Comparison of ENCODE assay signal across 30 cellular contexts in the genomic region with DNA sequence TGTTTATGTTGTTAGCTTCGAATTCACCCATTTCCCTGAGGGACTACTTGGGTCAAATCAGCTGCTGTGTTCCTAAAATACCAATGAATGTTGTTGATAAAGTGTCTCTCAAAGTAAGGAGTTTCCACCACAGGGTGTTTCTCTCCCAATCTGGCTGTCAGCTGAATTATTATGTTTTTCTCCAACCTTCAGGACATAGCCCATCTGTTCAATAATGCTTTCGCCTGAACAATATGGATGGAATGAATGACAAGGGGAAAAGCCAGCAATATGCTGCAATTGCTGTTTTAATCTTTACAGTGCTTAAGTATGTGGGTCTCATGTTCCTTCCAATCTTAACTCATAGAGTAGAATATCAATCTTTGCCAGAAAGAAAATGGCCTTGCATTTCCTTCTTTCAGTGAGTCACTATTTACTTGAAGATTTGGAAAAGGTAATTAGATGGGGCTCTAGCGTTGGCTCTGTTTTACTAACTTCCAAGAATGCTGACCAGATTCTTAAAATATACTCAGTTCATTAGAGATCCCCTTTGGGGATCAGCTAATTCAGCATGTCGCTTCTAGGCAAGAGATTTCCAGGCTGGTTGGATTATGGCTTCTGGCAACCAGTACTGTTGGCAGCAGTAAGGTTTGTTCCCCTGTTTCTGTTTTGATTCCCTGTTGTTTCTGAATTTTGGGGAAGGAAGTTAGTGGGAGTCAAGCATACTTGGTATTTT.
DNase-seq lines count a peak whose midpoint lies in the region; ATAC-seq and TF ChIP-seq lines count a peak whose summit lies in the region.
"Had no signal": no experiment of that assay in that cellular context is flagged by ENCODE, and none has a peak within 500 bp of the region (broad histone marks: within the 10 kb centered on the region; RNA-seq: fewer than 3 reads in every experiment).

No MANE protein-coding gene starts in this region.

- no peak for ATAC-seq in HG03565 (IDR thresholded peaks at IDR 0.05; ENCODE audit: unreplicated experiment)
- no peak for ATAC-seq in activated CD4-positive, CD25-positive, alpha-beta regulatory T cell treated with anti-CD3 and anti-CD28 coated beads, Interleukin-2, amount 50 U/mL, for 24 hours
- ATAC-seq: effector memory CD8-positive, alpha-beta T cell; stimulated activated memory B cell treated with anti-CD40 and anti-IgM and Interleukin-4, amounts not matched to agents 10 μg/mL and 1 μg/mL and 100 μg/mL, for 72 hours had no signal

- H3K27me3 ChIP-seq in adipocyte (replicated peaks; ENCODE audit: control insufficient read depth, insufficient read depth, low read length) = no peaks in the 10 kb centered on the region
- H3K27me3 ChIP-seq in mammary epithelial cell (ENCODE audit: insufficient read depth, low read length) = no peaks in the 10 kb centered on the region
- H3K27me3 ChIP-seq: cardiac muscle cell, Peyer's patch had no signal

- CTCF ChIA-PET in mammary epithelial cell (lab: Charles Lee; ENCODE audit: low non-redundant PET) = interaction anchor here (0.6 kb wide), 1 partner anchor 87 kb away, joined by 3 read pairs; no protein-coding TSS in a partner anchor

- TF ChIP-seq CTCF in glutamatergic neuron (IDR thresholded peaks at IDR 0.05; ENCODE audit: partially characterized antibody, unreplicated experiment) = no peak
- no peak for TF ChIP-seq CTCF in mammary epithelial cell (conservative IDR thresholded peaks at IDR 0.05 in 1 of 2, IDR thresholded peaks at IDR 0.05 in 1 of 2; ENCODE audit: extremely low read depth in 1 of 2, insufficient read depth in 1 of 2, low read depth in 1 of 2, low read length in 2 of 2)

- H3K27me3 Mint-ChIP-seq in glutamatergic neuron (ENCODE audit: unreplicated experiment) = peaks cover 2% of the 10 kb centered on the region
- H3K27me3 Mint-ChIP-seq: effector memory CD8-positive, alpha-beta T cell; naive B cell; stimulated activated memory B cell treated with anti-CD40 and anti-IgM and Interleukin-4, amounts not matched to agents 10 μg/mL and 1 μg/mL and 100 μg/mL, for 72 hours had no signal

- H3K9me3 ChIP-seq in adipocyte (ENCODE audit: control insufficient read depth, low read length) = no peaks in the 10 kb centered on the region
- no peaks in the 10 kb centered on the region for H3K9me3 ChIP-seq in mammary epithelial cell (replicated peaks; ENCODE audit: insufficient read depth, low read length)
- H3K9me3 ChIP-seq: Caco-2, Peyer's patch had no signal

- no peaks in the 10 kb centered on the region for H4K20me1 ChIP-seq in mammary epithelial cell (ENCODE audit: insufficient read depth, low read length)

- no peaks in the 10 kb centered on the region for H3K36me3 Mint-ChIP-seq in glutamatergic neuron (ENCODE audit: unreplicated experiment)
- H3K36me3 Mint-ChIP-seq: activated naive CD8-positive, alpha-beta T cell; naive B cell; stimulated activated memory B cell treated with anti-CD40 and anti-IgM and Interleukin-4, amounts not matched to agents 10 μg/mL and 1 μg/mL and 100 μg/mL, for 72 hours had no signal

- H3K4me1 ChIP-seq in adipocyte (ENCODE audit: control insufficient read depth, insufficient read depth, low read length) = peaks cover 30% of the 10 kb centered on the region
- H3K4me1 ChIP-seq in mammary epithelial cell (ENCODE audit: insufficient read depth, low read length) = no peaks in the 10 kb centered on the region
- H3K4me1 ChIP-seq: Caco-2, Peyer's patch had no signal

- no peaks in the 10 kb centered on the region for H3K36me3 ChIP-seq in adipocyte (ENCODE audit: control insufficient read depth, insufficient read depth, low read length, severe bottlenecking)
- no peaks in the 10 kb centered on the region for H3K36me3 ChIP-seq in mammary epithelial cell (ENCODE audit: insufficient read depth, low read length)
- H3K36me3 ChIP-seq: cardiac muscle cell, Peyer's patch had no signal

- H2AFZ ChIP-seq in mammary epithelial cell (ENCODE audit: low read depth, low read length) = no peak overlapping the region

- H3K4me3 ChIP-seq in adipocyte (ENCODE audit: low read length) (no peak overlapping the region), mammary epithelial cell (replicated peaks in 1 of 3; ENCODE audit: insufficient read depth in 1 of 3, low read depth in 2 of 3, low read length in 3 of 3) (no peak overlapping the region)
- H3K4me3 ChIP-seq: cardiac muscle cell, Peyer's patch had no signal

- peak overlapping the region; percentile 22 for H3K4me3 Mint-ChIP-seq in glutamatergic neuron (ENCODE audit: unreplicated experiment)
- H3K4me3 Mint-ChIP-seq: activated naive CD8-positive, alpha-beta T cell; effector memory CD8-positive, alpha-beta T cell; naive B cell; stimulated activated memory B cell treated with anti-CD40 and anti-IgM and Interleukin-4, amounts not matched to agents 10 μg/mL and 1 μg/mL and 100 μg/mL, for 72 hours; T-helper 2 cell treated with Interferon-gamma antibody and Interleukin-4, amounts not matched to agents 5 μg/mL and 100 μg/mL, for 36 hours had no signal

- intact Hi-C loops in mammary epithelial cell (cut with micrococcal nuclease) = no loop called here

- peaks cover 36% of the 10 kb centered on the region for H3K4me1 Mint-ChIP-seq in glutamatergic neuron (ENCODE audit: low read depth, unreplicated experiment)

- dilution Hi-C loops in mammary epithelial cell (cut with HindIII; ENCODE audit: low sequenced_read_pairs) = no loop called here

- H3K27ac Mint-ChIP-seq in glutamatergic neuron (ENCODE audit: unreplicated experiment) = peak overlapping the region; percentile 36
- H3K27ac Mint-ChIP-seq: activated naive CD8-positive, alpha-beta T cell; effector memory CD8-positive, alpha-beta T cell; naive B cell; progenitor cell of endocrine pancreas; stimulated activated memory B cell treated with anti-CD40 and anti-IgM and Interleukin-4, amounts not matched to agents 10 μg/mL and 1 μg/mL and 100 μg/mL, for 72 hours; T-helper 2 cell treated with Interferon-gamma antibody and Interleukin-4, amounts not matched to agents 5 μg/mL and 100 μg/mL, for 36 hours had no signal

- H3K9ac ChIP-seq in adipocyte (ENCODE audit: low read length) (no peak overlapping the region), mammary epithelial cell (ENCODE audit: insufficient read depth, low read length) (no peak overlapping the region)

- H3K4me2 ChIP-seq in mammary epithelial cell (ENCODE audit: insufficient read depth, low read depth, low read length) = no peak overlapping the region

- no TSS peak for BruUV-seq in mammary epithelial cell (replicated peaks; lab: Mats Ljungman, UMichigan)

- 85% methylated on average over 4 of the region's 4 CpGs for WGBS in mammary epithelial cell (ENCODE audit: low coverage, missing lambda C conversion rate)

- in situ Hi-C loops in mammary epithelial cell (cut with MboI; ENCODE audit: low sequenced_read_pairs in 2 of 2) = no loop called here

- DNase-seq in NCI-H2171 treated with DMSO at 0.1 percent for 48 hours (lab: John Stamatoyannopoulos, UW) (peak; percentile 71), NCI-H2171 (lab: John Stamatoyannopoulos, UW) (no peak), adipocyte (ENCODE audit: low read depth) (peak; percentile 32), glutamatergic neuron (no peak), NCI-H2029 treated with DMSO at 0.1 percent for 48 hours (lab: John Stamatoyannopoulos, UW) (no peak), mammary epithelial cell (no peak)
- DNase-seq: activated effector memory CD4-positive, alpha-beta T cell treated with anti-CD3 and anti-CD28 coated beads, Interleukin-2, amount 50 U/mL, for 16 hours; activated T-cell treated with anti-CD3 and anti-CD28 coated beads for 4 hours; anterior cingulate cortex; Caco-2; cortex of kidney; DMS79 treated with DMSO at 0.1 percent for 48 hours; effector memory CD8-positive, alpha-beta T cell; foreskin melanocyte; midbrain; naive B cell; NCI-H1436; NCI-H526; Peyer's patch; SHP77; substantia nigra; trophoblast cell had no signal

- no peaks in the 10 kb centered on the region for H3K79me2 ChIP-seq in mammary epithelial cell (ENCODE audit: insufficient read depth, low read length)

- H3K9me3 Mint-ChIP-seq in glutamatergic neuron (ENCODE audit: unreplicated experiment) = peaks cover 7% of the 10 kb centered on the region
- H3K9me3 Mint-ChIP-seq: effector memory CD8-positive, alpha-beta T cell; stimulated activated memory B cell treated with anti-CD40 and anti-IgM and Interleukin-4, amounts not matched to agents 10 μg/mL and 1 μg/mL and 100 μg/mL, for 72 hours; T-helper 2 cell treated with Interferon-gamma antibody and Interleukin-4, amounts not matched to agents 5 μg/mL and 100 μg/mL, for 36 hours had no signal

- no peak overlapping the region for H3K27ac ChIP-seq in mammary epithelial cell (ENCODE audit: insufficient read depth, low read depth, low read length)
- H3K27ac ChIP-seq: 22Rv1, cardiac muscle cell, Peyer's patch had no signal

Comparison
In these comparisons a context has a peak if more than half of its experiments do, and no peak if none do; other contexts are left out.
1. DNase-seq: peak in NCI-H2171 treated with DMSO at 0.1 percent for 48 hours (single experiment) and adipocyte (single experiment); none in NCI-H2171 (single experiment), glutamatergic neuron (single experiment), NCI-H2029 treated with DMSO at 0.1 percent for 48 hours (single experiment) and mammary epithelial cell (single experiment).